Comparison of ENCODE assay signal across 1 cellular context in genomic region chr1:45306319-45306718, GRCh38.
TF ChIP-seq lines count a peak whose summit lies in the region.

No MANE protein-coding gene starts in this region.

TF ChIP-seq in H1, 55 proteins besides CTCF, POLR2A, EP300 and RAD21:
- no peak for TF ChIP-seq MAFK (IDR thresholded peaks at IDR 0.05; ENCODE audit: low read depth, low read length)
- no peak for TF ChIP-seq CHD2 (IDR thresholded peaks at IDR 0.05; ENCODE audit: low read length)
- TF ChIP-seq CREB1 (IDR thresholded peaks at IDR 0.05) = no peak
- no peak for TF ChIP-seq CHD1 (IDR thresholded peaks at IDR 0.05; ENCODE audit: low read depth, low read length)
- no peak for TF ChIP-seq SUZ12 (IDR thresholded peaks at IDR 0.05; ENCODE audit: low read length)
- TF ChIP-seq POLR2AphosphoS5 (IDR thresholded peaks at IDR 0.05; ENCODE audit: low read depth, low read length) = no peak
- TF ChIP-seq NANOG (IDR thresholded peaks at IDR 0.05; ENCODE audit: insufficient read depth, low read depth, low read length, poor library complexity, severe bottlenecking) = no peak
- TF ChIP-seq PHF8 (conservative IDR thresholded peaks at IDR 0.05; ENCODE audit: low read depth, low read length) = no peak
- TF ChIP-seq SAP30 (IDR thresholded peaks at IDR 0.05; ENCODE audit: insufficient read depth, insufficient replicate concordance, low read length) = no peak
- TF ChIP-seq, protein P1, sequence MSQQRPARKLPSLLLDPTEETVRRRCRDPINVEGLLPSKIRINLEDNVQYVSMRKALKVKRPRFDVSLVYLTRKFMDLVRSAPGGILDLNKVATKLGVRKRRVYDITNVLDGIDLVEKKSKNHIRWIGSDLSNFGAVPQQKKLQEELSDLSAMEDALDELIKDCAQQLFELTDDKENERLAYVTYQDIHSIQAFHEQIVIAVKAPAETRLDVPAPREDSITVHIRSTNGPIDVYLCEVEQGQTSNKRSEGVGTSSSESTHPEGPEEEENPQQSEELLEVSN (IDR thresholded peaks at IDR 0.05) = no peak
- TF ChIP-seq TAF7 (optimal IDR thresholded peaks at IDR 0.05; ENCODE audit: borderline replicate concordance, low read depth, low read length) = no peak
- TF ChIP-seq JUND (IDR thresholded peaks at IDR 0.05; ENCODE audit: low read length) = no peak
- TF ChIP-seq SRF (IDR thresholded peaks at IDR 0.05; ENCODE audit: low read depth, low read length) = no peak
- no peak for TF ChIP-seq KDM1A (IDR thresholded peaks at IDR 0.05; ENCODE audit: borderline replicate concordance, low read length)
- TF ChIP-seq TCF12 (IDR thresholded peaks at IDR 0.05; ENCODE audit: low read depth, low read length) = no peak
- TF ChIP-seq CBX8 (IDR thresholded peaks at IDR 0.05; ENCODE audit: borderline replicate concordance, low read depth, low read length) = no peak
- TF ChIP-seq, protein P2, sequence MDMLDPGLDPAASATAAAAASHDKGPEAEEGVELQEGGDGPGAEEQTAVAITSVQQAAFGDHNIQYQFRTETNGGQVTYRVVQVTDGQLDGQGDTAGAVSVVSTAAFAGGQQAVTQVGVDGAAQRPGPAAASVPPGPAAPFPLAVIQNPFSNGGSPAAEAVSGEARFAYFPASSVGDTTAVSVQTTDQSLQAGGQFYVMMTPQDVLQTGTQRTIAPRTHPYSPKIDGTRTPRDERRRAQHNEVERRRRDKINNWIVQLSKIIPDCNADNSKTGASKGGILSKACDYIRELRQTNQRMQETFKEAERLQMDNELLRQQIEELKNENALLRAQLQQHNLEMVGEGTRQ (IDR thresholded peaks at IDR 0.05; ENCODE audit: low read length) = no peak
- TF ChIP-seq RXRA (IDR thresholded peaks at IDR 0.05; ENCODE audit: insufficient read depth, low read depth, low read length) = no peak
- no peak for TF ChIP-seq BRCA1 (IDR thresholded peaks at IDR 0.05; ENCODE audit: low read depth, low read length)
- TF ChIP-seq SIRT6 (IDR thresholded peaks at IDR 0.05; ENCODE audit: low read length) = no peak
TF ChIP-seq in H1: peak in this region for 0.
